ENCODE assay signal across 13 cellular contexts in genomic region chr7:107696330-107696946, GRCh38.
"Had no signal": no experiment of that assay in that cellular context is flagged by ENCODE, and none has a peak within 500 bp of the region (broad histone marks: within the 10 kb centered on the region; RNA-seq: fewer than 3 reads in every experiment).

No MANE protein-coding gene starts in this region.

- H3K27ac ChIP-seq: coronary artery, hepatocyte, prostate gland, skin epidermis had no signal

- H3K36me3 ChIP-seq: prostate gland had no signal

- H3K4me3 ChIP-seq: coronary artery, hepatocyte, prostate gland, skin epidermis had no signal

- H3K9me3 Mint-ChIP-seq: activated naive CD8-positive, alpha-beta T cell treated with anti-CD3 and anti-CD28 coated beads, Interleukin-2, amount 10 ng/mL, durations not matched to agents 7 days and 5 days; activated T-helper 1 cell treated with anti-CD3 and anti-CD28 coated beads, Interleukin-12 subunit alpha, Interleukin-12 subunit beta, Interleukin-2, Interleukin-4 antibody, amounts not matched to agents 30 ng/mL and 10 ng/mL and 1 ng/mL, durations not matched to agents 14 hours and 24 hours and 36 hours; central memory CD8-positive, alpha-beta T cell; naive thymus-derived CD8-positive, alpha-beta T cell had no signal

- H3K27ac Mint-ChIP-seq: activated naive CD8-positive, alpha-beta T cell treated with anti-CD3 and anti-CD28 coated beads, Interleukin-2, amount 10 ng/mL, durations not matched to agents 7 days and 5 days; activated T-helper 1 cell treated with anti-CD3 and anti-CD28 coated beads, Interleukin-12 subunit alpha, Interleukin-12 subunit beta, Interleukin-2, Interleukin-4 antibody, amounts not matched to agents 30 ng/mL and 10 ng/mL and 1 ng/mL, durations not matched to agents 14 hours and 24 hours and 36 hours; naive thymus-derived CD8-positive, alpha-beta T cell had no signal

- H3K4me1 ChIP-seq: prostate gland had no signal

- H3K4me3 Mint-ChIP-seq: activated naive CD8-positive, alpha-beta T cell treated with anti-CD3 and anti-CD28 coated beads, Interleukin-2, amount 10 ng/mL, durations not matched to agents 7 days and 5 days; activated T-helper 1 cell treated with anti-CD3 and anti-CD28 coated beads, Interleukin-12 subunit alpha, Interleukin-12 subunit beta, Interleukin-2, Interleukin-4 antibody, amounts not matched to agents 30 ng/mL and 10 ng/mL and 1 ng/mL, durations not matched to agents 14 hours and 24 hours and 36 hours; central memory CD8-positive, alpha-beta T cell; naive thymus-derived CD8-positive, alpha-beta T cell had no signal

- DNase-seq: activated CD4-positive, alpha-beta T cell treated with anti-CD3 and anti-CD28 coated beads, Interleukin-2, amount 50 U/mL, for 4 hours; activated naive CD8-positive, alpha-beta T cell treated with anti-CD3 and anti-CD28 coated beads, Interleukin-2, amount 10 ng/mL, durations not matched to agents 7 days and 5 days; aorta; effector CD4-positive, alpha-beta T cell; mesendoderm; naive thymus-derived CD8-positive, alpha-beta T cell; right cardiac atrium had no signal

- H3K4me1 Mint-ChIP-seq: central memory CD8-positive, alpha-beta T cell; naive thymus-derived CD8-positive, alpha-beta T cell had no signal

- H3K36me3 Mint-ChIP-seq: naive thymus-derived CD8-positive, alpha-beta T cell had no signal

- H3K9me3 ChIP-seq: prostate gland had no signal
